8 cellular contexts compared by ENCODE assay signal in genomic region chr6:35258336-35258735, GRCh38. TPM values are rescaled to one million over a fixed set of nuclear protein-coding genes. Genes with fewer than 3 reads are reported as not detected.
DNase-seq lines count a peak whose midpoint lies in the region; ATAC-seq, FAIRE-seq and TF ChIP-seq lines count a peak whose summit lies in the region.

No MANE protein-coding gene starts in this region.

- no peak overlapping the region for H4K5ac ChIP-seq in IMR-90 (ENCODE audit: low read depth, low read length)

- no peak overlapping the region for H2BK20ac ChIP-seq in IMR-90 (ENCODE audit: low read depth, low read length)

- TF ChIP-seq CTCF in AG04449 (IDR thresholded peaks at IDR 0.05; ENCODE audit: insufficient read depth, low read length, missing control alignments) (no peak), IMR-90 (conservative IDR thresholded peaks at IDR 0.05; ENCODE audit: low read depth, low read length) (no peak)

- H3K4me3 Mint-ChIP-seq in central memory CD8-positive, alpha-beta T cell = peak overlapping the region; percentile 82
- peak overlapping the region; percentile 85 to 99 (median 97) for H3K4me3 Mint-ChIP-seq in naive thymus-derived CD4-positive, alpha-beta T cell

- peak overlapping the region; percentile 92 for H3K27ac Mint-ChIP-seq in central memory CD8-positive, alpha-beta T cell (ENCODE audit: low read depth)
- H3K27ac Mint-ChIP-seq in naive thymus-derived CD4-positive, alpha-beta T cell = peak overlapping the region; percentile 89 to 99 (median 97)

- peak overlapping the region; percentile 99 for H3K4me3 ChIP-seq in AG04449 (ENCODE audit: low read depth, low read length)
- H3K4me3 ChIP-seq in IMR-90 (ENCODE audit: insufficient read depth, low read depth, low read length) = peak overlapping the region; percentile 64; the same call in 1 of the 2 replicates
- peak overlapping the region; percentile 65 for H3K4me3 ChIP-seq in naive thymus-derived CD4-positive, alpha-beta T cell (ENCODE audit: low read length)

- no peak overlapping the region for H2AFZ ChIP-seq in IMR-90 (replicated peaks; ENCODE audit: low read length, poor library complexity)

- CTCF ChIA-PET in AG04449 (lab: Yijun Ruan, JAX) (interaction anchor here (1.2 to 6.3 kb wide), 6 partner anchors 9 to 193 kb away, joined by 3 to 69 read pairs (median 7); partner anchors contain the start of gene FANCE), IMR-90 (lab: Yijun Ruan, JAX) (interaction anchor here (0.6 to 1.0 kb wide), 2 partner anchors 9 to 103 kb away, joined by 3 to 4 read pairs; no protein-coding TSS in a partner anchor)
- CTCF ChIA-PET in naive thymus-derived CD4-positive, alpha-beta T cell (lab: Charles Lee) = interaction anchor here (0.6 to 1.6 kb wide), 4 partner anchors 12 to 300 kb away, joined by 3 to 4 read pairs (median 4); no protein-coding TSS in a partner anchor

- TF ChIP-seq POLR2A in IMR-90 (IDR thresholded peaks at IDR 0.05; ENCODE audit: low read depth, low read length) = no peak

- dilution Hi-C loops in IMR-90 (cut with HindIII; ENCODE audit: low sequenced_read_pairs, unreplicated experiment) = no loop called here

- H4K91ac ChIP-seq in IMR-90 (ENCODE audit: insufficient read depth, low read depth, low read length) = no peak overlapping the region

- WGBS in IMR-90 (ENCODE audit: extremely low coverage in 2 of 2, insufficient read length in 1 of 2), 2 experiments = no CpG with 5 or more reads among the region's 7 CpGs

- H3K56ac ChIP-seq in IMR-90 (ENCODE audit: extremely low read depth, insufficient read depth, low read length) = peak overlapping the region; percentile 76; the same call in 1 of the 2 replicates

- no peak overlapping the region for H3K27ac ChIP-seq in IMR-90 (ENCODE audit: insufficient read depth, low read length)
- H3K27ac ChIP-seq in naive thymus-derived CD4-positive, alpha-beta T cell (ENCODE audit: low read depth, low read length) = peak overlapping the region; percentile 95

- in situ Hi-C loops in IMR-90 (cut with MboI; ENCODE audit: low sequenced_read_pairs) = no loop called here

- H3K4me1 Mint-ChIP-seq in central memory CD8-positive, alpha-beta T cell = peaks cover 42% of the 10 kb centered on the region
- H3K4me1 Mint-ChIP-seq in naive thymus-derived CD4-positive, alpha-beta T cell = peaks cover 30 to 58% (median 40%) of the 10 kb centered on the region in 7 donors

- H4K8ac ChIP-seq in IMR-90 (ENCODE audit: low read depth in 2 of 2, low read length in 2 of 2) = peak overlapping the region; percentile 20 to 32; a peak in 2 of 4 replicates

- peaks cover 8% of the 10 kb centered on the region; the same call in 1 of the 2 replicates for H3K4me1 ChIP-seq in IMR-90 (ENCODE audit: control insufficient read depth, insufficient read depth, low read length)
- peaks cover 15 to 17% of the 10 kb centered on the region in 2 donors for H3K4me1 ChIP-seq in naive thymus-derived CD4-positive, alpha-beta T cell (ENCODE audit: control insufficient read depth in 2 of 2, insufficient read depth in 2 of 2, low read length in 2 of 2)

- no peak overlapping the region for H2BK5ac ChIP-seq in IMR-90 (ENCODE audit: low read depth, low read length, poor library complexity, severe bottlenecking)

- FAIRE-seq in frontal cortex (lab: Jason Lieb, UNC) = no peak

- 0 out of 3 replicates have a peak overlapping the region, but pooled peaks have one; percentile 28 for H2BK15ac ChIP-seq in IMR-90 (ENCODE audit: low read depth, low read length)

- no peaks in the 10 kb centered on the region for H3K9me3 ChIP-seq in IMR-90 (ENCODE audit: control insufficient read depth, insufficient read depth, low read length)
- no peaks in the 10 kb centered on the region for H3K9me3 ChIP-seq in naive thymus-derived CD4-positive, alpha-beta T cell (ENCODE audit: control insufficient read depth in 2 of 3, low read length in 3 of 3)

- no peaks in the 10 kb centered on the region for H3K9me3 Mint-ChIP-seq in central memory CD8-positive, alpha-beta T cell
- peaks cover 0 to 2% (median 0%) of the 10 kb centered on the region in 11 donors for H3K9me3 Mint-ChIP-seq in naive thymus-derived CD4-positive, alpha-beta T cell

- peak overlapping the region; percentile 60 for H3K9ac ChIP-seq in IMR-90 (ENCODE audit: low read depth, low read length)

- peak overlapping the region; percentile 33; the same call in 1 of the 2 replicates for H3K14ac ChIP-seq in IMR-90 (replicated peaks; ENCODE audit: low read depth, low read length)

- DNase-seq in AG04449 (ENCODE audit: low read depth, low spot score) = no peak
- no peak for DNase-seq in IMR-90
- no peak for DNase-seq in central memory CD8-positive, alpha-beta T cell (ENCODE audit: low spot score in 2 of 2)
- DNase-seq in naive thymus-derived CD4-positive, alpha-beta T cell = no peak
- no peak for DNase-seq in frontal cortex (ENCODE audit: low spot score in 2 of 2)
- no peak for DNase-seq in superior temporal gyrus (ENCODE audit: extremely low spot score)
- DNase-seq in SKM-1 treated with dmso at 0.1 percent for 144 hours (lab: John Stamatoyannopoulos, UW; ENCODE audit: unreplicated experiment) = no peak
- DNase-seq in GDM1 (lab: John Stamatoyannopoulos, UW) = no peak

- peaks cover 23 to 46% of the 10 kb centered on the region in 2 experiments for H3K79me1 ChIP-seq in IMR-90 (ENCODE audit: low read depth in 1 of 2, low read length in 2 of 2)

- TF ChIP-seq RAD21 in IMR-90 (IDR thresholded peaks at IDR 0.05; ENCODE audit: low read length) = no peak

- H3K23ac ChIP-seq in IMR-90 (ENCODE audit: low read depth, low read length) = peak overlapping the region; percentile 67; the same call in 1 of the 2 replicates

- ATAC-seq in IMR-90 (ENCODE audit: low read depth) = no peak
- ATAC-seq in central memory CD8-positive, alpha-beta T cell (replicated peaks; ENCODE audit: extremely low read depth, poor library complexity, severe bottlenecking) = no peak
- ATAC-seq in naive thymus-derived CD4-positive, alpha-beta T cell = no peak

- no peak overlapping the region; the same call in 1 of the 2 replicates for H2AK5ac ChIP-seq in IMR-90 (ENCODE audit: low read depth, low read length)

- BruUV-seq in IMR-90 (replicated peaks; lab: Mats Ljungman, UMichigan) = no TSS peak

- H3K27me3 Mint-ChIP-seq in central memory CD8-positive, alpha-beta T cell = no peaks in the 10 kb centered on the region
- H3K27me3 Mint-ChIP-seq in naive thymus-derived CD4-positive, alpha-beta T cell = no peaks in the 10 kb centered on the region

- POLR2A ChIA-PET in AG04449 (lab: Yijun Ruan, JAX) (interaction anchor here (0.9 to 1.6 kb wide), 2 partner anchors 111 to 213 kb away, joined by 3 read pairs; no protein-coding TSS in a partner anchor), IMR-90 (lab: Charles Lee; ENCODE audit: unreplicated experiment) (no interaction called here)
- POLR2A ChIA-PET in naive thymus-derived CD4-positive, alpha-beta T cell (lab: Charles Lee) = interaction anchor here (1.3 to 2.5 kb wide), 3 partner anchors 10 to 18 kb away, joined by 3 to 8 read pairs (median 5); no protein-coding TSS in a partner anchor

- H4K20me1 ChIP-seq in IMR-90 (ENCODE audit: insufficient read depth, low read length) = no peaks in the 10 kb centered on the region

- peaks cover 10% of the 10 kb centered on the region for H3K36me3 Mint-ChIP-seq in central memory CD8-positive, alpha-beta T cell (ENCODE audit: insufficient read depth)
- peaks cover 0 to 6% (median 0%) of the 10 kb centered on the region in 5 donors for H3K36me3 Mint-ChIP-seq in naive thymus-derived CD4-positive, alpha-beta T cell

- no peaks in the 10 kb centered on the region for H3K36me3 ChIP-seq in IMR-90 (ENCODE audit: control insufficient read depth, insufficient read depth, low read length)
- H3K36me3 ChIP-seq in naive thymus-derived CD4-positive, alpha-beta T cell (ENCODE audit: control insufficient read depth in 2 of 3, insufficient read depth in 3 of 3, low read length in 3 of 3) = peaks cover 0 to 9% (median 0%) of the 10 kb centered on the region in 3 experiments

- H3K4ac ChIP-seq in IMR-90 (ENCODE audit: low read depth, low read length) = peak overlapping the region; percentile 89

- peaks cover 9% of the 10 kb centered on the region for H3K9me1 ChIP-seq in IMR-90 (ENCODE audit: insufficient read depth, low read length)

- H3K18ac ChIP-seq in IMR-90 (ENCODE audit: low read depth, low read length) = no peak overlapping the region

- no peak overlapping the region; the same call in 1 of the 2 replicates for H2BK120ac ChIP-seq in IMR-90 (ENCODE audit: low read depth, low read length)

- H2AK9ac ChIP-seq in IMR-90 (replicated peaks; ENCODE audit: low read depth, low read length, poor library complexity) = no peak overlapping the region

- H3K4me2 ChIP-seq in IMR-90 (ENCODE audit: low read depth, low read length) = peak overlapping the region; percentile 78

- H3K27me3 ChIP-seq in IMR-90 (ENCODE audit: control insufficient read depth, insufficient read depth, low read length) = no peaks in the 10 kb centered on the region
- H3K27me3 ChIP-seq in naive thymus-derived CD4-positive, alpha-beta T cell (ENCODE audit: control insufficient read depth in 2 of 2, insufficient read depth in 2 of 2, low read length in 2 of 2) = no peaks in the 10 kb centered on the region

- intact Hi-C loops in IMR-90 (cut with micrococcal nuclease) = no loop called here
- intact Hi-C loops in naive thymus-derived CD4-positive, alpha-beta T cell (cut with micrococcal nuclease) = loop anchor here (2.0 to 10.0 kb wide), 6 partner anchors 44 to 1470 kb away; partner anchors contain the start of genes ANKS1A (in 1 of the 2), HMGA1 (in 1 of the 2), ILRUN (in 1 of the 2) and LEMD2 (in 1 of the 2)

RNA-seq across cellular contexts. Expression of gene ZNF76, which starts 1.2 kb away (rescaled TPM):
- total RNA-seq in IMR-90 (2012; rRNA removed) (15.3 and 19.9 TPM in 2 replicates), frontal cortex (11.0 TPM)
- polyA plus RNA-seq in IMR-90 (2012; rRNA removed) = 21.1 and 22.5 TPM in 2 replicates
- 13.4 and 13.9 TPM in 2 replicates for polyA plus RNA-seq in IMR-90 (2012; cell fraction: cytosol; rRNA removed)
- polyA plus RNA-seq in IMR-90 (2012; cell fraction: nucleus; rRNA removed; ENCODE audit: low replicate concordance) = 87.4 and 150 TPM in 2 replicates
- 100 to 1,000 TPM in 2 of 5 experiments, 10 to 100 TPM in 3; 44.4 to 110 (median 77.2) TPM for total RNA-seq in naive thymus-derived CD4-positive, alpha-beta T cell
- polyA plus RNA-seq in naive thymus-derived CD4-positive, alpha-beta T cell = 10 to 100 TPM; 20.6 to 42.0 TPM

RNA-seq across cellular contexts. Expression of gene DEF6, which starts 39.3 kb away (rescaled TPM):
- total RNA-seq in IMR-90 (2012; rRNA removed) (1.9 and 2.5 TPM in 2 replicates), frontal cortex (2.4 TPM)
- 4.1 and 4.2 TPM in 2 replicates for polyA plus RNA-seq in IMR-90 (2012; rRNA removed)
- 1.6 and 3.0 TPM in 2 replicates for polyA plus RNA-seq in IMR-90 (2012; cell fraction: cytosol; rRNA removed)
- polyA plus RNA-seq in IMR-90 (2012; cell fraction: nucleus; rRNA removed; ENCODE audit: low replicate concordance) = 13.7 and 15.7 TPM in 2 replicates
- total RNA-seq in naive thymus-derived CD4-positive, alpha-beta T cell = 100 to 1,000 TPM; 219 to 250 (median 225) TPM
- polyA plus RNA-seq in naive thymus-derived CD4-positive, alpha-beta T cell = 100 to 1,000 TPM; 113 to 234 TPM

RNA-seq across cellular contexts. Expression of gene SCUBE3, which starts 44.6 kb away (rescaled TPM):
- total RNA-seq in IMR-90 (2012; rRNA removed) = 19.9 and 21.1 TPM in 2 replicates
- polyA plus RNA-seq in IMR-90 (2012; rRNA removed) = 41.5 and 45.5 TPM in 2 replicates
- 24.2 and 25.6 TPM in 2 replicates for polyA plus RNA-seq in IMR-90 (2012; cell fraction: cytosol; rRNA removed)
- 53.9 and 65.7 TPM in 2 replicates for polyA plus RNA-seq in IMR-90 (2012; cell fraction: nucleus; rRNA removed; ENCODE audit: low replicate concordance)
- total RNA-seq in naive thymus-derived CD4-positive, alpha-beta T cell = not detected
- under 1 TPM; 0.05 to 0.12 TPM for polyA plus RNA-seq in naive thymus-derived CD4-positive, alpha-beta T cell
- 1.6 TPM for total RNA-seq in frontal cortex

Comparison
In these comparisons a context has a peak if more than half of its experiments do, and no peak if none do; other contexts are left out.
1. RNA of gene DEF6, which starts 39.3 kb away (total RNA-seq): 219 to 250 TPM in naive thymus-derived CD4-positive, alpha-beta T cell; 1.9 to 2.5 TPM in IMR-90 and 2.4 TPM in frontal cortex (single experiment); every median in the first group is over 10 times any median in the second.
2. Peak in every context shown above with its lines, with median percentiles within 50 percentile points of each other: H3K4me3 ChIP-seq.